ENCODE assay signal across 9 cellular contexts in the genomic region with DNA sequence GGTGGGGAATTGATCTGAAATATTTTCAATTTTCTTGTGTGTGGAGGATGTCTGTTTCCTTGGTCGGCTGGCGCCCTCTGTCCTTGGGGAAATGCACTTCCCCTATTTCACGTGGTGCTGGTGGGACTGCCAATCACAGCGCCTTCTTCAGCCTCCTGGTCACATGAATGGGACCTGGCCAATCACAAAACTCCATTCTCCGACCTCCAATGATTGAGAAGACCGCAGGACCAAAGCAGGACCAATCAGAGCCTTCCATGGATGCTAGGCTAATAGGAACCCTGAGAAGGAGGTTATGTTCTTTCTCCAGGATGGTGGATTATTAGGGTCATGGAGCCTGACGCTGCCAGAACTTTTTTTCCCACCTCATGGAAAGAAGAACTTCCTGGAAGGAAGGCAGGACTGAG.
DNase-seq lines count a peak whose midpoint lies in the region; ATAC-seq, FAIRE-seq and TF ChIP-seq lines count a peak whose summit lies in the region.
"Had no signal": no experiment of that assay in that cellular context is flagged by ENCODE, and none has a peak within 500 bp of the region (broad histone marks: within the 10 kb centered on the region; RNA-seq: fewer than 3 reads in every experiment).

No MANE protein-coding gene starts in this region.

- FAIRE-seq in bronchial epithelial cell (lab: Jason Lieb, UNC) = no peak
- no peak for FAIRE-seq in small intestine (lab: Jason Lieb, UNC)
- FAIRE-seq: G401.6 had no signal

- H3K9me3 ChIP-seq in small intestine (ENCODE audit: control insufficient read depth, low read depth) = no peaks in the 10 kb centered on the region

- TF ChIP-seq CTCF in bronchial epithelial cell (IDR thresholded peaks at IDR 0.05; ENCODE audit: insufficient read depth, low read length, severe bottlenecking) = peak; percentile 64

- H3K36me3 ChIP-seq in bronchial epithelial cell (ENCODE audit: control insufficient read depth, insufficient read depth, low read length) = no peaks in the 10 kb centered on the region
- no peaks in the 10 kb centered on the region for H3K36me3 ChIP-seq in small intestine (ENCODE audit: control insufficient read depth in 2 of 2, insufficient read depth in 2 of 2, low read length in 2 of 2)

- peak; percentile 11 for DNase-seq in activated T-cell treated with anti-CD3 and anti-CD28 coated beads for 48 hours (ENCODE audit: low read depth)
- no peak for DNase-seq in activated T-cell treated with anti-CD3 and anti-CD28 coated beads for 4 hours
- DNase-seq in NCI-H446 treated with DMSO at 0.1 percent for 48 hours (lab: John Stamatoyannopoulos, UW) = peak; percentile 16
- peak; percentile 61 for DNase-seq in bronchial epithelial cell (ENCODE audit: low read depth)
- peak; percentile 85 for DNase-seq in small intestine
- DNase-seq in activated CD4-positive, CD25-positive, alpha-beta regulatory T cell (lab: John Stamatoyannopoulos, UW) = no peak

- no peaks in the 10 kb centered on the region for H3K4me1 ChIP-seq in small intestine (ENCODE audit: control insufficient read depth in 2 of 2, insufficient read depth in 1 of 2, low read depth in 1 of 2, low read length in 1 of 2)

- ATAC-seq in HG03571 (IDR thresholded peaks at IDR 0.05; ENCODE audit: unreplicated experiment) (no peak), HG02970 (IDR thresholded peaks at IDR 0.05; ENCODE audit: low FRiP score, unreplicated experiment) (no peak)

- H3K4me3 ChIP-seq in bronchial epithelial cell (ENCODE audit: low read depth, low read length) = no peak overlapping the region
- no peak overlapping the region for H3K4me3 ChIP-seq in small intestine (ENCODE audit: low read depth in 1 of 2, low read length in 2 of 2)

- no peaks in the 10 kb centered on the region for H3K27me3 ChIP-seq in bronchial epithelial cell (ENCODE audit: control insufficient read depth, insufficient read depth, low read length)
- H3K27me3 ChIP-seq in small intestine (ENCODE audit: control insufficient read depth in 2 of 2, insufficient read depth in 2 of 2, low read length in 2 of 2) = no peaks in the 10 kb centered on the region

- WGBS in small intestine, 3 donors = 24 to 56% (median 35%) methylated on average over 7 of the region's 7 CpGs

- H3K27ac ChIP-seq in small intestine (ENCODE audit: low read depth in 1 of 2, low read length in 1 of 2) = no peak overlapping the region

Comparison
In these comparisons a context has a peak if more than half of its experiments do, and no peak if none do; other contexts are left out.
1. DNase-seq: peak in activated T-cell treated with anti-CD3 and anti-CD28 coated beads for 48 hours (single experiment), NCI-H446 treated with DMSO at 0.1 percent for 48 hours (single experiment), bronchial epithelial cell (single experiment) and small intestine (single experiment); none in activated T-cell treated with anti-CD3 and anti-CD28 coated beads for 4 hours (single experiment) and activated CD4-positive, CD25-positive, alpha-beta regulatory T cell (0 of 4).